8 cellular contexts compared by ENCODE assay signal in the genomic region with DNA sequence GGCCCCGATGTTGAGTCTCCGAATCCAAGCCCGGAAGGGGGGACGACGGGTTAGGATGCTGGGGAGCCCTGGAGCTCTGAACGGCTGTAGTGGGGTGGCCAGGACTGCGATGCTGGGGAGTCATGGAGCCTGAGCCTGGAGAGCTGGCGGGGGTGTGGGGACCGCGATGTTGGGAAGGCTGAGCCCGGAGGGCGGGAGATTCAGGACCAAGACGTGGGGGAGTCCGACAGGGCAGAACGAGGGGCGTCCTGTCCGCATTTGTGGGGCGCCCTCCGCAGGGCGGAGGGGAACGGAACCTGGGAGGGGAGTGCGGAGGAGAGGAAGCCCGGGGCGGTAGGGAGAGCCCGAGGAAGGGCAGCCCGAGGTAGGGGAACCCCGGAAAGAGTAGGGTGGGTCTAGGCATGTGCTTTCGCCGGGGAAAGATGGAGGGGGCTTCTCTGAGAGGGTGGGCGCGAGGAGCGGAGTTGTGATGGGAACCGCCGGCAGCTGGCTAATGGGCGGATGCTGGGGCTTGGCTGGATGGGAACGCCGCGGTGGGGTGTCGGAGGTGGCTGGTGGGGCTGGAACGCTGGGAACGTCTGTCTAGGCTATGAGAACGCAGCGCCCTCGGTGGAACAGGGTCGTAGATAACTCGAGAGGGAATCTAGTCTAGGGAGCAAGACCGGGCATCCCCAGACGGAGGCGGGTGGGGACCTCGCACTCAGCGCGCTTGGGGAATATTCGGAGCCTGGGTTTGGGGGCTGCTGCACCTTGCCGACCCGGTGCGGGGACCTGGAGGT. TPM values are rescaled to one million over a fixed set of nuclear protein-coding genes. Genes with fewer than 3 reads are reported as not detected.
DNase-seq lines count a peak whose midpoint lies in the region; ATAC-seq, FAIRE-seq and TF ChIP-seq lines count a peak whose summit lies in the region.

No MANE protein-coding gene starts in this region.

- H3K36me3 ChIP-seq in DND-41 (ENCODE audit: insufficient read depth, low read length) (peaks cover 13% of the 10 kb centered on the region), HepG2 (replicated peaks in 1 of 2; ENCODE audit: control insufficient read depth in 1 of 2, insufficient read depth in 2 of 2, low read length in 2 of 2) (no peaks in the 10 kb centered on the region; a peak in 4 of 5 replicates)

- no peak for TF ChIP-seq RAD21 in HepG2 (CRISPR knock-in tag; IDR thresholded peaks at IDR 0.05)

- TF ChIP-seq POLR2A in HepG2 (IDR thresholded peaks at IDR 0.05; ENCODE audit: insufficient read depth in 1 of 2, low read depth in 2 of 2, low read length in 2 of 2): 0 out of 4 replicates have a peak, but pooled peaks of 1 of the 2 experiments have one; percentile 30

- no peaks in the 10 kb centered on the region for H3K27me3 Mint-ChIP-seq in T-helper 2 cell treated with Interferon-gamma antibody and Interleukin-4, amounts not matched to agents 5 μg/mL and 100 μg/mL, for 36 hours (ENCODE audit: low read depth)
- H3K27me3 Mint-ChIP-seq in central memory CD8-positive, alpha-beta T cell: no peaks in the 10 kb centered on the region

- H3K4me2 ChIP-seq in DND-41 (ENCODE audit: insufficient read depth, low read length) (peak overlapping the region; percentile 93), HepG2 (ENCODE audit: low read depth, low read length) (peak overlapping the region; percentile 95)

- H3K9ac ChIP-seq in DND-41 (ENCODE audit: low read depth, low read length) (peak overlapping the region; percentile 77), HepG2 (ENCODE audit: insufficient read depth, low read depth, low read length) (peak overlapping the region; percentile 86)

- in situ Hi-C loops in HepG2 (cut with HindIII; ENCODE audit: extremely low pct_ligation_motif_present, low pct_unique_long_range_greater_than_20kb): no loop called here

- peaks cover 30% of the 10 kb centered on the region for H3K4me1 ChIP-seq in DND-41 (ENCODE audit: insufficient read depth, low read length)
- peaks cover 64% of the 10 kb centered on the region for H3K4me1 ChIP-seq in HepG2 (ENCODE audit: insufficient read depth, low read length)

- CTCF ChIA-PET in HepG2 (lab: Yijun Ruan, JAX; ENCODE audit: low intra/inter-chr PET ratio, low total read pairs): interaction anchor here (1.5 kb wide), 1 partner anchor 38 kb away, joined by 5 read pairs; no protein-coding TSS in a partner anchor

- H3K27me3 ChIP-seq in DND-41 (ENCODE audit: insufficient read depth, low read length, poor library complexity) (no peaks in the 10 kb centered on the region), HepG2 (ENCODE audit: control insufficient read depth in 1 of 2, insufficient read depth in 2 of 2, low read length in 2 of 2) (no peaks in the 10 kb centered on the region; a peak in 1 of 5 replicates)

- DNase-seq in DND-41 (peak; percentile 61), HepG2 (ENCODE audit: low spot score) (no peak), NOMO-1 treated with DMSO at 0.1 percent for 48 hours (lab: John Stamatoyannopoulos, UW; ENCODE audit: unreplicated experiment) (no peak)
- DNase-seq in T-helper 2 cell treated with Interferon-gamma antibody and Interleukin-4, amounts not matched to agents 5 μg/mL and 100 μg/mL, for 36 hours (ENCODE audit: low spot score): peak; percentile 35
- peak in 1 of 2 donors; percentile 22 for DNase-seq in central memory CD8-positive, alpha-beta T cell (ENCODE audit: low spot score in 2 of 2)
- peak; percentile 24 to 26 for DNase-seq in stimulated activated CD4-positive, alpha-beta T cell treated with anti-CD3 and anti-CD28 coated beads, Interleukin-4, amount 100 ng/mL, for 48 hours (ENCODE audit: low read depth in 2 of 2)

- intact Hi-C loops in HepG2 (cut with micrococcal nuclease; ENCODE audit: unreplicated experiment): loop anchor here (1.0 to 5.0 kb wide), 3 partner anchors 38 to 78 kb away; a partner anchor contains a TSS

- ATAC-seq in DND-41 (ENCODE audit: insufficient read depth, low read depth): peak; percentile 56
- peak; percentile 42 for ATAC-seq in GM19463 (IDR thresholded peaks at IDR 0.05; ENCODE audit: unreplicated experiment)
- ATAC-seq in HG03571 (IDR thresholded peaks at IDR 0.05; ENCODE audit: unreplicated experiment): peak; percentile 40
- ATAC-seq in central memory CD8-positive, alpha-beta T cell (replicated peaks; ENCODE audit: extremely low read depth, poor library complexity, severe bottlenecking): peak; percentile 52
- ATAC-seq in HepG2: peak; percentile 68

- TF ChIP-seq EP300 in HepG2 (IDR thresholded peaks at IDR 0.05; ENCODE audit: low read depth in 2 of 2, low read length in 2 of 2) (no peak), HepG2 (CRISPR knock-in tag; IDR thresholded peaks at IDR 0.05; ENCODE audit: borderline replicate concordance) (no peak)

- H3K4me1 Mint-ChIP-seq in T-helper 2 cell treated with Interferon-gamma antibody and Interleukin-4, amounts not matched to agents 5 μg/mL and 100 μg/mL, for 36 hours (ENCODE audit: low read depth): peaks cover 33% of the 10 kb centered on the region
- H3K4me1 Mint-ChIP-seq in central memory CD8-positive, alpha-beta T cell: peaks cover 42% of the 10 kb centered on the region

- peaks cover 15% of the 10 kb centered on the region for H3K36me3 Mint-ChIP-seq in T-helper 2 cell treated with Interferon-gamma antibody and Interleukin-4, amounts not matched to agents 5 μg/mL and 100 μg/mL, for 36 hours (ENCODE audit: low read depth)
- peaks cover 27% of the 10 kb centered on the region for H3K36me3 Mint-ChIP-seq in central memory CD8-positive, alpha-beta T cell (ENCODE audit: insufficient read depth)

- BruUV-seq in HepG2 (replicated peaks; lab: Mats Ljungman, UMichigan): no TSS peak

- TF ChIP-seq CTCF in DND-41 (IDR thresholded peaks at IDR 0.05; ENCODE audit: borderline replicate concordance, extremely low read depth, low read length, poor library complexity, severe bottlenecking) (peak; percentile 46), HepG2 (CRISPR knock-in tag; IDR thresholded peaks at IDR 0.05) (peak; percentile 49)

- H3K79me2 ChIP-seq in DND-41 (ENCODE audit: insufficient read depth, low read length) (peaks cover 47% of the 10 kb centered on the region), HepG2 (ENCODE audit: insufficient read depth, low read length) (peaks cover 58% of the 10 kb centered on the region)

- peak overlapping the region; percentile 81 for H3K27ac Mint-ChIP-seq in T-helper 2 cell treated with Interferon-gamma antibody and Interleukin-4, amounts not matched to agents 5 μg/mL and 100 μg/mL, for 36 hours
- H3K27ac Mint-ChIP-seq in central memory CD8-positive, alpha-beta T cell (ENCODE audit: low read depth): peak overlapping the region; percentile 87

- H3K4me3 ChIP-seq in DND-41 (ENCODE audit: low read depth in 1 of 2, low read length in 2 of 2): peak overlapping the region; percentile 54 to 94
- H3K4me3 ChIP-seq in HepG2 (replicated peaks in 1 of 3; ENCODE audit: insufficient read depth in 1 of 3, low read depth in 2 of 3, low read length in 3 of 3): peak overlapping the region; percentile 79 to 100 (median 95)

- H3K27ac ChIP-seq in DND-41 (ENCODE audit: low read length) (peak overlapping the region; percentile 93), HepG2 (ENCODE audit: extremely low read length, insufficient read depth, low read length) (peak overlapping the region; percentile 60)

- POLR2A ChIA-PET in HepG2 (lab: Yijun Ruan, JAX): interaction anchor here (1.0 to 3.8 kb wide), 10 partner anchors 9 to 91 kb away, joined by 4 to 50 read pairs (median 10); a partner anchor contains a TSS

- peak overlapping the region; percentile 96 for H3K4me3 Mint-ChIP-seq in T-helper 2 cell treated with Interferon-gamma antibody and Interleukin-4, amounts not matched to agents 5 μg/mL and 100 μg/mL, for 36 hours
- H3K4me3 Mint-ChIP-seq in central memory CD8-positive, alpha-beta T cell: peak overlapping the region; percentile 98

- H2AFZ ChIP-seq in DND-41 (ENCODE audit: low read depth, low read length) (peak overlapping the region; percentile 91), HepG2 (ENCODE audit: low read length) (no peak overlapping the region)

- H3K9me3 ChIP-seq in DND-41 (ENCODE audit: insufficient read depth, low read length, severe bottlenecking) (no peaks in the 10 kb centered on the region), HepG2 (ENCODE audit: low read length) (no peaks in the 10 kb centered on the region)

- WGBS in HepG2 (ENCODE audit: low lambda C conversion rate): 2% methylated on average over 42 of the region's 56 CpGs

- peaks cover 8% of the 10 kb centered on the region; the same call in 1 of the 2 replicates for H4K20me1 ChIP-seq in DND-41 (ENCODE audit: insufficient read depth, low read length)
- peaks cover 7% of the 10 kb centered on the region; the same call in 1 of the 2 replicates for H4K20me1 ChIP-seq in HepG2 (ENCODE audit: insufficient read depth, low read length)

- no peak for FAIRE-seq in HepG2 (lab: Jason Lieb, UNC)

- H3K9me3 Mint-ChIP-seq in T-helper 2 cell treated with Interferon-gamma antibody and Interleukin-4, amounts not matched to agents 5 μg/mL and 100 μg/mL, for 36 hours: no peaks in the 10 kb centered on the region
- no peaks in the 10 kb centered on the region for H3K9me3 Mint-ChIP-seq in central memory CD8-positive, alpha-beta T cell

RNA-seq across cellular contexts. Expression of a gene that starts 0.7 kb away (rescaled TPM):
- 26.2 and 37.7 TPM in 2 replicates for total RNA-seq in HepG2 (2016; rRNA removed; fragmentation: Illumina TruSeq; extraction: Trizol)
- total RNA-seq in HepG2 (2016; cell fraction: cytosol; rRNA removed; fragmentation: Illumina TruSeq; extraction: Trizol; ENCODE audit: low read depth): 3.1 and 3.4 TPM in 2 replicates
- 25.3 and 36.5 TPM in 2 replicates for total RNA-seq in HepG2 (2016; cell fraction: insoluble cytoplasmic fraction; rRNA removed; fragmentation: Illumina TruSeq; extraction: Trizol)
- total RNA-seq in HepG2 (2016; cell fraction: membrane; rRNA removed; fragmentation: Illumina TruSeq; extraction: Trizol): 16.5 TPM in 2 replicates
- 36.5 and 38.6 TPM in 2 replicates for total RNA-seq in HepG2 (2016; cell fraction: nucleus; rRNA removed; fragmentation: Illumina TruSeq; extraction: Trizol)
- 36.5 and 50.7 TPM in 2 replicates for polyA plus RNA-seq in HepG2 (2011; rRNA removed)
- 33.7 and 46.9 TPM in 2 replicates for polyA plus RNA-seq in HepG2 (2011; cell fraction: cytosol; rRNA removed)
- polyA plus RNA-seq in HepG2 (2011; cell fraction: nucleus; rRNA removed): 17.0 and 22.0 TPM in 2 replicates
- polyA plus RNA-seq in HepG2 (2012): 18.9 and 24.9 TPM in 2 replicates
- 2.3 and 2.8 TPM in 2 replicates for polyA plus RNA-seq in HepG2 (2016; cell fraction: cytosol; fragmentation: Illumina TruSeq; extraction: Trizol; ENCODE audit: low read depth)
- polyA plus RNA-seq in HepG2 (2016; cell fraction: insoluble cytoplasmic fraction; fragmentation: Illumina TruSeq; extraction: Trizol; ENCODE audit: low read depth): 23.7 TPM in 2 replicates
- polyA plus RNA-seq in HepG2 (2016; cell fraction: membrane; fragmentation: Illumina TruSeq; extraction: Trizol; ENCODE audit: low read depth): 8.0 and 8.6 TPM in 2 replicates
- polyA plus RNA-seq in HepG2 (2016; cell fraction: nucleus; fragmentation: Illumina TruSeq; extraction: Trizol; ENCODE audit: insufficient read depth, low read depth): 41.8 and 43.1 TPM in 2 replicates
- polyA minus RNA-seq in HepG2 (2011; rRNA and poly(A)+ RNA removed; ENCODE audit: low replicate concordance): 0.87 and 184 TPM in 2 replicates
- polyA minus RNA-seq in HepG2 (2011; cell fraction: cytosol; rRNA and poly(A)+ RNA removed): 34.4 and 49.4 TPM in 2 replicates
- 30.6 and 38.9 TPM in 2 replicates for polyA minus RNA-seq in HepG2 (2011; cell fraction: nucleus; rRNA and poly(A)+ RNA removed)

RNA-seq across cellular contexts. Expression of a gene that starts 57.5 kb away (rescaled TPM):
- total RNA-seq in HepG2 (2016; rRNA removed; fragmentation: Illumina TruSeq; extraction: Trizol): 18.6 and 23.4 TPM in 2 replicates
- 6.3 TPM in 2 replicates for total RNA-seq in HepG2 (2016; cell fraction: cytosol; rRNA removed; fragmentation: Illumina TruSeq; extraction: Trizol; ENCODE audit: low read depth)
- 20.7 and 23.3 TPM in 2 replicates for total RNA-seq in HepG2 (2016; cell fraction: insoluble cytoplasmic fraction; rRNA removed; fragmentation: Illumina TruSeq; extraction: Trizol)
- 5.0 and 8.2 TPM in 2 replicates for total RNA-seq in HepG2 (2016; cell fraction: membrane; rRNA removed; fragmentation: Illumina TruSeq; extraction: Trizol)
- total RNA-seq in HepG2 (2016; cell fraction: nucleus; rRNA removed; fragmentation: Illumina TruSeq; extraction: Trizol): 39.5 and 46.3 TPM in 2 replicates
- polyA plus RNA-seq in HepG2 (2011; rRNA removed): 23.5 and 29.5 TPM in 2 replicates
- polyA plus RNA-seq in HepG2 (2011; cell fraction: cytosol; rRNA removed): 5.5 and 9.2 TPM in 2 replicates
- polyA plus RNA-seq in HepG2 (2011; cell fraction: nucleus; rRNA removed): 92.9 and 127 TPM in 2 replicates
- 10.2 and 15.7 TPM in 2 replicates for polyA plus RNA-seq in HepG2 (2012)
- 2.4 and 2.8 TPM in 2 replicates for polyA plus RNA-seq in HepG2 (2016; cell fraction: cytosol; fragmentation: Illumina TruSeq; extraction: Trizol; ENCODE audit: low read depth)
- 17.1 and 17.6 TPM in 2 replicates for polyA plus RNA-seq in HepG2 (2016; cell fraction: insoluble cytoplasmic fraction; fragmentation: Illumina TruSeq; extraction: Trizol; ENCODE audit: low read depth)
- 4.6 and 4.7 TPM in 2 replicates for polyA plus RNA-seq in HepG2 (2016; cell fraction: membrane; fragmentation: Illumina TruSeq; extraction: Trizol; ENCODE audit: low read depth)
- 53.0 and 69.1 TPM in 2 replicates for polyA plus RNA-seq in HepG2 (2016; cell fraction: nucleus; fragmentation: Illumina TruSeq; extraction: Trizol; ENCODE audit: insufficient read depth, low read depth)
- 14.9 and 26.4 TPM in 2 replicates for polyA minus RNA-seq in HepG2 (2011; rRNA and poly(A)+ RNA removed; ENCODE audit: low replicate concordance)
- 3.9 and 7.9 TPM in 2 replicates for polyA minus RNA-seq in HepG2 (2011; cell fraction: cytosol; rRNA and poly(A)+ RNA removed)
- 42.3 and 42.6 TPM in 2 replicates for polyA minus RNA-seq in HepG2 (2011; cell fraction: nucleus; rRNA and poly(A)+ RNA removed)

Comparison
In these comparisons a context has a peak if more than half of its experiments do, and no peak if none do; other contexts are left out.
1. DNase-seq: peak in DND-41 (single experiment), T-helper 2 cell treated with Interferon-gamma antibody and Interleukin-4, amounts not matched to agents 5 μg/mL and 100 μg/mL, for 36 hours (single experiment) and stimulated activated CD4-positive, alpha-beta T cell treated with anti-CD3 and anti-CD28 coated beads, Interleukin-4, amount 100 ng/mL, for 48 hours (2 of 2); none in HepG2 (single experiment) and NOMO-1 treated with DMSO at 0.1 percent for 48 hours (single experiment).
2. Peak in every context shown above with its lines, with median percentiles within 50 percentile points of each other: ATAC-seq.